Comparison of ENCODE assay signal across 8 cellular contexts in genomic region chr15:88620995-88621772, GRCh38. TPM values are rescaled to one million over a fixed set of nuclear protein-coding genes. Genes with fewer than 3 reads are reported as not detected.
DNase-seq lines count a peak whose midpoint lies in the region; ATAC-seq and TF ChIP-seq lines count a peak whose summit lies in the region.

TSS of gene AEN (plus strand) at chr15:88621340. CDS start at chr15:88626210, 4,870 bp downstream.

- peaks cover 1% of the 10 kb centered on the region for H3K36me3 ChIP-seq in BJ (ENCODE audit: control insufficient read depth, insufficient read depth, low read length)

- no peaks in the 10 kb centered on the region for H3K9me3 Mint-ChIP-seq in chondrocyte (ENCODE audit: low read depth)

- peak; percentile 86 for DNase-seq in BJ (ENCODE audit: low read depth)
- peak; percentile 91 for DNase-seq in GM19240 (ENCODE audit: insufficient read length, low spot score)
- DNase-seq in NCI-H524 (lab: John Stamatoyannopoulos, UW) = peak; percentile 97
- DNase-seq in activated CD4-positive, alpha-beta T cell treated with anti-CD3 and anti-CD28 coated beads for 24 hours (ENCODE audit: low read depth in 2 of 2) = peak; percentile 87 to 92
- peak; percentile 99 for DNase-seq in chondrocyte (ENCODE audit: low spot score)
- peak; percentile 96 for DNase-seq in kidney glomerular epithelial cell (lab: John Stamatoyannopoulos, UW)
- peak; percentile 92 to 93 for DNase-seq in stimulated activated CD4-positive, alpha-beta T cell treated with anti-CD3 and anti-CD28 coated beads, Interleukin-15, amount 100 ng/mL, for 48 hours (ENCODE audit: low read depth in 2 of 2)

- peaks cover 43% of the 10 kb centered on the region for H3K4me1 Mint-ChIP-seq in chondrocyte (ENCODE audit: low read depth)

- H3K27me3 ChIP-seq in BJ (ENCODE audit: control insufficient read depth, insufficient read depth, low read length) = no peaks in the 10 kb centered on the region

- POLR2A ChIA-PET in BJ (lab: Charles Lee) = no interaction called here

- peak; percentile 86 for ATAC-seq in HG03457 (IDR thresholded peaks at IDR 0.05; ENCODE audit: unreplicated experiment)

- H3K27me3 Mint-ChIP-seq in chondrocyte (ENCODE audit: low read depth) = no peaks in the 10 kb centered on the region

- H3K27ac Mint-ChIP-seq in chondrocyte (ENCODE audit: unreplicated experiment) = peak within 1 kb of the TSS; percentile 95

- H3K36me3 Mint-ChIP-seq in chondrocyte (ENCODE audit: low read depth) = no peaks in the 10 kb centered on the region

- TF ChIP-seq CTCF in BJ (IDR thresholded peaks at IDR 0.05; ENCODE audit: insufficient read depth, low read depth, low read length) = 0 out of 2 replicates have a peak, but pooled peaks have one; percentile 11
- peak; percentile 20 for TF ChIP-seq CTCF in chondrocyte (IDR thresholded peaks at IDR 0.05)

- H3K4me3 ChIP-seq in BJ (ENCODE audit: low read depth, low read length) = peak within 1 kb of the TSS; percentile 78

- H3K4me3 Mint-ChIP-seq in chondrocyte (ENCODE audit: unreplicated experiment) = peak within 1 kb of the TSS; percentile 84

- CTCF ChIA-PET in BJ (lab: Yijun Ruan, JAX) = interaction anchor here (1.0 to 1.6 kb wide), 2 partner anchors 10 to 12 kb away, joined by 3 to 4 read pairs; no protein-coding TSS in a partner anchor

RNA-seq across cellular contexts. Expression of gene AEN, which starts in this region (rescaled TPM):
- 35.6 and 45.5 TPM in 2 replicates for polyA plus RNA-seq in BJ (2011; rRNA removed)
- polyA minus RNA-seq in BJ (2011; rRNA and poly(A)+ RNA removed) = 64.2 and 76.3 TPM in 2 replicates
- total RNA-seq in chondrocyte = 28.6 to 30.4 TPM (median 30.2 TPM) in 3 replicates

Comparison
In these comparisons a context has a peak if more than half of its experiments do, and no peak if none do; other contexts are left out.
1. Peak in every context shown above with its lines: DNase-seq, ATAC-seq and H3K4me3 ChIP-seq.